In genomic region chrX:151825927-151826471, GRCh38 we compare ENCODE assay signal across 12 cellular contexts.
A peak's percentile ranks its signal among the peaks of the same experiment; 100 is the strongest.
DNase-seq lines count a peak whose midpoint lies in the region; ATAC-seq, FAIRE-seq and TF ChIP-seq lines count a peak whose summit lies in the region.
"Had no signal": no experiment of that assay in that cellular context is flagged by ENCODE, and none has a peak within 500 bp of the region (broad histone marks: within the 10 kb centered on the region; RNA-seq: fewer than 3 reads in every experiment).

No MANE protein-coding gene starts in this region.

- in situ Hi-C loops in K562 (cut with MboI) = no loop called here

- no peak for TF ChIP-seq POLR2A in breast epithelium (IDR thresholded peaks at IDR 0.05)
- no peak for TF ChIP-seq POLR2A in K562 (conservative IDR thresholded peaks at IDR 0.05)

- no peak overlapping the region for H3K4me2 ChIP-seq in K562 (ENCODE audit: insufficient read depth, low read length)
- H3K4me2 ChIP-seq: BLaER1 had no signal

- H3K36me3 Mint-ChIP-seq in MCF 10A (ENCODE audit: insufficient read depth, unreplicated experiment) = peaks cover 5% of the 10 kb centered on the region

- POLR2A ChIA-PET in MCF 10A (lab: Yijun Ruan, JAX) = interaction anchor here (0.6 to 2.4 kb wide), 8 partner anchors 19 to 807 kb away, joined by 3 to 11 read pairs (median 4); partner anchors contain the start of gene GABRE
- POLR2A ChIA-PET in K562 (lab: Yijun Ruan, JAX) = interaction anchor here (0.7 to 0.8 kb wide), 2 partner anchors 34 to 1372 kb away, joined by 3 read pairs; no protein-coding TSS in a partner anchor

- H3K4me3 Mint-ChIP-seq in MCF 10A (ENCODE audit: unreplicated experiment) = no peak overlapping the region
- H3K4me3 Mint-ChIP-seq: T-helper 1 cell treated with Interleukin-12 subunit alpha and Interleukin-12 subunit beta and Interleukin-4 antibody, amounts not matched to agents 30 μg/mL and 1 μg/mL, for 36 hours had no signal

- TF ChIP-seq EP300 in K562 (IDR thresholded peaks at IDR 0.05; ENCODE audit: low read length) = no peak

- H2AFZ ChIP-seq in K562 (ENCODE audit: low read depth, low read length) = no peak overlapping the region

- BruUV-seq in MCF 10A (replicated peaks; lab: Mats Ljungman, UMichigan) = no TSS peak
- no TSS peak for BruUV-seq in K562 (replicated peaks; lab: Mats Ljungman, UMichigan)

- no peak for FAIRE-seq in K562 (lab: Jason Lieb, UNC)
- no peak for FAIRE-seq in RCC 7860 (lab: Jason Lieb, UNC)

- no peaks in the 10 kb centered on the region for H3K4me1 ChIP-seq in breast epithelium
- no peaks in the 10 kb centered on the region; a peak in 1 of 5 replicates for H3K4me1 ChIP-seq in K562 (replicated peaks in 1 of 2; ENCODE audit: control insufficient read depth in 2 of 2, insufficient read depth in 2 of 2, low read length in 2 of 2)
- no peaks in the 10 kb centered on the region for H3K4me1 ChIP-seq in aorta (ENCODE audit: control insufficient read depth in 1 of 2, insufficient read depth in 2 of 2, low read length in 2 of 2)

- H3K27me3 ChIP-seq in breast epithelium = peaks cover 0 to 21% of the 10 kb centered on the region in 2 donors
- peaks cover 0 to 6% of the 10 kb centered on the region in 2 experiments; a peak in 3 of 5 replicates for H3K27me3 ChIP-seq in K562 (ENCODE audit: control insufficient read depth in 2 of 2, insufficient read depth in 2 of 2, low read length in 2 of 2)
- no peaks in the 10 kb centered on the region for H3K27me3 ChIP-seq in aorta (ENCODE audit: control insufficient read depth in 1 of 2, insufficient read depth in 2 of 2, low read length in 1 of 2)

- no peaks in the 10 kb centered on the region for H4K20me1 ChIP-seq in K562 (replicated peaks; ENCODE audit: control insufficient read depth, insufficient read depth, low read length)

- no peaks in the 10 kb centered on the region for H3K9me1 ChIP-seq in K562 (ENCODE audit: control insufficient read depth, insufficient read depth, low read length)

- peak; percentile 50 to 68 for TF ChIP-seq RAD21 in K562 (CRISPR knock-in tag; conservative IDR thresholded peaks at IDR 0.05 in 1 of 2, IDR thresholded peaks at IDR 0.05 in 1 of 2)

- no peaks in the 10 kb centered on the region for H3K36me3 ChIP-seq in breast epithelium
- H3K36me3 ChIP-seq in K562 (ENCODE audit: control insufficient read depth, insufficient read depth, low read length) = no peaks in the 10 kb centered on the region
- H3K36me3 ChIP-seq in aorta (ENCODE audit: control insufficient read depth in 1 of 2, insufficient read depth in 2 of 2, low read length in 1 of 2) = no peaks in the 10 kb centered on the region
- H3K36me3 ChIP-seq: BLaER1 had no signal

- ATAC-seq in K562 (peak; percentile 47; the same call in 2 of the 3 replicates), aorta (ENCODE audit: low FRiP score) (peak; percentile 50), GM19452 (IDR thresholded peaks at IDR 0.05; ENCODE audit: unreplicated experiment) (no peak)

- intact Hi-C loops in MCF 10A (cut with micrococcal nuclease) (loop anchor here (1.0 to 5.0 kb wide), 5 partner anchors 71 to 806 kb away; no protein-coding TSS in a partner anchor), breast epithelium (cut with DNase I; ENCODE audit: low total_unique reads) (no loop called here), K562 (cut with micrococcal nuclease) (loop anchor here (10.0 kb wide), 1 partner anchor 809 kb away; the partner anchor contains the start of gene GABRQ), aorta (cut with DNase I) (no loop called here)

- H3K9ac ChIP-seq in K562 (ENCODE audit: insufficient read depth in 1 of 2, low read depth in 2 of 2, low read length in 2 of 2) = no peak overlapping the region
- H3K9ac ChIP-seq: BLaER1 had no signal

- H3K9me3 ChIP-seq in breast epithelium (no peaks in the 10 kb centered on the region), K562 (replicated peaks; ENCODE audit: control insufficient read depth, insufficient read depth, low read depth, low read length) (no peaks in the 10 kb centered on the region), aorta (ENCODE audit: control insufficient read depth, low read length) (no peaks in the 10 kb centered on the region)
- H3K9me3 ChIP-seq: BLaER1 had no signal

- peaks cover 7% of the 10 kb centered on the region for H3K9me3 Mint-ChIP-seq in MCF 10A (ENCODE audit: unreplicated experiment)
- H3K9me3 Mint-ChIP-seq: T-helper 1 cell treated with Interleukin-12 subunit alpha and Interleukin-12 subunit beta and Interleukin-4 antibody, amounts not matched to agents 30 μg/mL and 1 μg/mL, for 36 hours had no signal

- peaks cover 21% of the 10 kb centered on the region for H3K4me1 Mint-ChIP-seq in MCF 10A (ENCODE audit: insufficient read depth, unreplicated experiment)

- peak; percentile 92 for DNase-seq in MCF 10A (ENCODE audit: unreplicated experiment)
- no peak for DNase-seq in breast epithelium (ENCODE audit: low spot score in 2 of 2)
- peak in 1 of 4 experiments; percentile 8 for DNase-seq in K562 (ENCODE audit: extremely low read depth in 1 of 4, low spot score in 3 of 4)
- DNase-seq in iris pigment epithelial cell (ENCODE audit: low read depth) = peak; percentile 88
- no peak for DNase-seq in aorta
- DNase-seq in SK-N-DZ (ENCODE audit: low spot score) = no peak
- no peak for DNase-seq in RCC 7860 (ENCODE audit: low spot score)
- DNase-seq: activated T-cell treated with anti-CD3 and anti-CD28 coated beads, Interleukin-2, amount 50 U/mL, for 1 hour; NCI-H1417 treated with DMSO at 0.1 percent for 48 hours had no signal

- CTCF ChIA-PET in MCF 10A (lab: Yijun Ruan, JAX) = interaction anchor here (0.6 to 3.3 kb wide), 22 partner anchors 9 to 814 kb away, joined by 3 to 28 read pairs (median 4); partner anchors contain the start of gene GABRE
- CTCF ChIA-PET in K562 (lab: Yijun Ruan, JAX; ENCODE audit: low intra/inter-chr PET ratio) = interaction anchor here (0.6 to 1.6 kb wide), 3 partner anchors 76 to 812 kb away, joined by 3 to 8 read pairs (median 3); partner anchors contain the start of gene GABRQ

- H3K4me3 ChIP-seq in breast epithelium (no peak overlapping the region), K562 (no peak overlapping the region), aorta (ENCODE audit: low read length in 2 of 2) (no peak overlapping the region)
- H3K4me3 ChIP-seq: BLaER1 had no signal

- TF ChIP-seq CTCF in MCF 10A (IDR thresholded peaks at IDR 0.05; ENCODE audit: unreplicated experiment) = peak; percentile 32
- TF ChIP-seq CTCF in breast epithelium (IDR thresholded peaks at IDR 0.05) = no peak
- peak; percentile 13 to 44 (median 39); a peak in 4 of 6 replicates for TF ChIP-seq CTCF in K562 (IDR thresholded peaks at IDR 0.05 in 2 of 3, conservative IDR thresholded peaks at IDR 0.05 in 1 of 3; ENCODE audit: insufficient read depth in 2 of 3, low read depth in 1 of 3, low read length in 3 of 3)

- 27% methylated on average over 4 of the region's 4 CpGs for WGBS in K562 (ENCODE audit: insufficient coverage, low coverage, missing lambda C conversion rate)
- WGBS in aorta, 2 donors = 41 to 63% methylated on average over 4 of the region's 4 CpGs

- H3K27ac Mint-ChIP-seq in MCF 10A (ENCODE audit: low read depth, unreplicated experiment) = peak overlapping the region; percentile 33
- H3K27ac Mint-ChIP-seq: T-helper 1 cell treated with Interleukin-12 subunit alpha and Interleukin-12 subunit beta and Interleukin-4 antibody, amounts not matched to agents 30 μg/mL and 1 μg/mL, for 36 hours had no signal

- H3K27me3 Mint-ChIP-seq in MCF 10A (ENCODE audit: insufficient read depth, unreplicated experiment) = no peaks in the 10 kb centered on the region

- H3K79me2 ChIP-seq in K562 (ENCODE audit: control insufficient read depth, insufficient read depth, low read length) = no peaks in the 10 kb centered on the region

- H3K27ac ChIP-seq in breast epithelium = no peak overlapping the region
- no peak overlapping the region for H3K27ac ChIP-seq in K562 (ENCODE audit: extremely low read depth, low read depth, low read length)
- no peak overlapping the region for H3K27ac ChIP-seq in aorta (ENCODE audit: low read depth in 1 of 2, low read length in 2 of 2)
- H3K27ac ChIP-seq: BLaER1 had no signal

TF ChIP-seq in K562, 482 proteins besides CTCF, POLR2A, EP300 and RAD21 (continues in another document):
- TF ChIP-seq PURB (CRISPR knock-in tag; IDR thresholded peaks at IDR 0.05; ENCODE audit: low read depth) (no peak), PHF21A (IDR thresholded peaks at IDR 0.05; ENCODE audit: borderline replicate concordance, low read depth) (no peak), GABPB1 (CRISPR knock-in tag; IDR thresholded peaks at IDR 0.05) (no peak), L3MBTL2 (IDR thresholded peaks at IDR 0.05) (no peak), ETS2 (tag; IDR thresholded peaks at IDR 0.05; ENCODE audit: borderline replicate concordance, poor library complexity, severe bottlenecking) (no peak), ZBTB34 (CRISPR knock-in tag; IDR thresholded peaks at IDR 0.05) (no peak), DEAF1 (CRISPR knock-in tag; IDR thresholded peaks at IDR 0.05) (peak; percentile 19; the same call in 1 of the 2 replicates), ILK (tag; IDR thresholded peaks at IDR 0.05; ENCODE audit: borderline replicate concordance, low read depth) (no peak), TAF7 (tag; IDR thresholded peaks at IDR 0.05) (no peak), ZNF316 (IDR thresholded peaks at IDR 0.05) (no peak), RCOR1 (IDR thresholded peaks at IDR 0.05; ENCODE audit: borderline replicate concordance in 1 of 2, low read depth in 2 of 2, low read length in 2 of 2) (no peak), ZNF695 (CRISPR knock-in tag; IDR thresholded peaks at IDR 0.05) (no peak)

Comparison
In these comparisons a context has a peak if more than half of its experiments do, and no peak if none do; other contexts are left out.
1. DNase-seq: peak in MCF 10A (single experiment) and iris pigment epithelial cell (single experiment); none in breast epithelium (0 of 2), aorta (0 of 2), SK-N-DZ (single experiment) and RCC 7860 (single experiment).
2. CTCF ChIP-seq: peak in MCF 10A (single experiment) and K562 (3 of 3); none in breast epithelium (0 of 3).
3. intact Hi-C loops: an anchor here in MCF 10A (1.0 to 5.0 kb wide) and K562 (10.0 kb wide); none called in breast epithelium and aorta.